In genomic region chr21:6498716-6499115, GRCh38 we compare ENCODE assay signal across 8 cellular contexts.
DNase-seq lines count a peak whose midpoint lies in the region; ATAC-seq, FAIRE-seq and TF ChIP-seq lines count a peak whose summit lies in the region.
"Not testable (repeated sequence)": the region's sequence is repeated elsewhere in the genome, so short reads cannot be mapped to it uniquely, and the experiment has no call there.

No MANE protein-coding gene starts in this region.

- not testable (repeated sequence) for H3K36me3 Mint-ChIP-seq in activated CD8-positive, alpha-beta T cell treated with anti-CD3 and anti-CD28 coated beads for 36 hours (ENCODE audit: low read depth)

- not testable (repeated sequence) for TF ChIP-seq POLR2A in A549 (IDR thresholded peaks at IDR 0.05; ENCODE audit: low read length)

- not testable (repeated sequence) for FAIRE-seq in A549 (lab: Jason Lieb, UNC)

- not testable (repeated sequence) for H3K27ac Mint-ChIP-seq in activated CD8-positive, alpha-beta T cell treated with anti-CD3 and anti-CD28 coated beads for 36 hours

- not testable (repeated sequence) for H3K4me1 ChIP-seq in A549, psoas muscle

- peak in 1 of 2 experiments; percentile 0 for DNase-seq in A549 (ENCODE audit: low read depth in 1 of 2, low spot score in 1 of 2)
- peak; percentile 16 for DNase-seq in activated CD8-positive, alpha-beta T cell treated with anti-CD3 and anti-CD28 coated beads for 36 hours
- peak; percentile 2 for DNase-seq in choroid plexus epithelial cell (ENCODE audit: low read depth)
- peak; percentile 7 for DNase-seq in islet precursor cell
- peak; percentile 47 to 63 for DNase-seq in psoas muscle

- not testable (repeated sequence) for TF ChIP-seq CTCF in A549 (IDR thresholded peaks at IDR 0.05); activated CD8-positive, alpha-beta T cell treated with anti-CD3 and anti-CD28 coated beads for 36 hours (IDR thresholded peaks at IDR 0.05); choroid plexus epithelial cell (conservative IDR thresholded peaks at IDR 0.05; ENCODE audit: low read depth, low read length); psoas muscle (IDR thresholded peaks at IDR 0.05)

- H3K4me3 ChIP-seq in A549 (peak overlapping the region; percentile 53), choroid plexus epithelial cell (ENCODE audit: low read depth, low read length) (peak overlapping the region; percentile 59)
- H3K4me3 ChIP-seq in psoas muscle: not testable (repeated sequence)

- peak overlapping the region; percentile 46 for H3K4me3 Mint-ChIP-seq in activated CD8-positive, alpha-beta T cell treated with anti-CD3 and anti-CD28 coated beads for 36 hours

- WGBS in A549 (ENCODE audit: missing lambda C conversion rate): no CpG with 5 or more reads among the region's 55 CpGs
- WGBS in psoas muscle, 3 donors: 0% methylated on average over 13 to 22 of the region's 55 CpGs

- H3K27me3 ChIP-seq in psoas muscle (ENCODE audit: insufficient read depth in 3 of 3, low read length in 2 of 3): not testable (repeated sequence)

- intact Hi-C loops in activated CD8-positive, alpha-beta T cell treated with anti-CD3 and anti-CD28 coated beads for 36 hours (cut with micrococcal nuclease); psoas muscle (cut with DNase I): not testable (repeated sequence)

- not testable (repeated sequence) for H3K9me3 Mint-ChIP-seq in activated CD8-positive, alpha-beta T cell treated with anti-CD3 and anti-CD28 coated beads for 36 hours

- peak; percentile 41 to 62; a peak in 3 of 6 replicates for ATAC-seq in A549
- ATAC-seq in GM19025 (IDR thresholded peaks at IDR 0.05; ENCODE audit: low read depth, unreplicated experiment): peak; percentile 28
- ATAC-seq in HG02642 (IDR thresholded peaks at IDR 0.05; ENCODE audit: poor library complexity, unreplicated experiment): peak; percentile 41
- ATAC-seq in activated CD8-positive, alpha-beta T cell treated with anti-CD3 and anti-CD28 coated beads for 36 hours: peak; percentile 6
- peak in 3 of 4 donors; percentile 7 to 52 (median 29) for ATAC-seq in psoas muscle

- not testable (repeated sequence) for H3K36me3 ChIP-seq in KOPT-K1 (ENCODE audit: insufficient read depth, low read length); psoas muscle (ENCODE audit: insufficient read depth in 1 of 2, low read depth in 1 of 2)

- not testable (repeated sequence) for TF ChIP-seq RAD21 in A549 (conservative IDR thresholded peaks at IDR 0.05 in 1 of 2, IDR thresholded peaks at IDR 0.05 in 1 of 2)

- not testable (repeated sequence) for TF ChIP-seq EP300 in A549 (IDR thresholded peaks at IDR 0.05)

- POLR2A ChIA-PET in A549 (lab: Yijun Ruan, JAX); activated CD8-positive, alpha-beta T cell treated with anti-CD3 and anti-CD28 coated beads for 36 hours (lab: Charles Lee): not testable (repeated sequence)

- not testable (repeated sequence) for H3K9me3 ChIP-seq in A549; KOPT-K1 (ENCODE audit: insufficient read depth, low read length, poor library complexity, severe bottlenecking); psoas muscle

- H3K27me3 Mint-ChIP-seq in activated CD8-positive, alpha-beta T cell treated with anti-CD3 and anti-CD28 coated beads for 36 hours: not testable (repeated sequence)

- CTCF ChIA-PET in A549 (lab: Yijun Ruan, JAX); activated CD8-positive, alpha-beta T cell treated with anti-CD3 and anti-CD28 coated beads for 36 hours (lab: Charles Lee): not testable (repeated sequence)

- not testable (repeated sequence) for H3K4me2 ChIP-seq in A549

- not testable (repeated sequence) for H3K4me1 Mint-ChIP-seq in activated CD8-positive, alpha-beta T cell treated with anti-CD3 and anti-CD28 coated beads for 36 hours (ENCODE audit: low read depth)

- H3K27ac ChIP-seq in A549 (peak overlapping the region; percentile 67 to 86; a peak in 5 of 6 replicates), KOPT-K1 (ENCODE audit: low read depth, low read length, poor library complexity, severe bottlenecking) (peak overlapping the region; percentile 57)
- H3K27ac ChIP-seq in psoas muscle: not testable (repeated sequence)
